1 cellular context compared by ENCODE assay signal in genomic region chr3:56753206-56753605, GRCh38.
TF ChIP-seq lines count a peak whose summit lies in the region.

No MANE protein-coding gene starts in this region.

TF ChIP-seq in GM12878, 131 proteins besides CTCF, POLR2A, EP300 and RAD21 (continued from another document and continues in another):
- no peak for TF ChIP-seq ZBTB33 (IDR thresholded peaks at IDR 0.05)
- TF ChIP-seq CEBPZ (IDR thresholded peaks at IDR 0.05; ENCODE audit: low read depth, low read length), result no peak
- no peak for TF ChIP-seq PRDM15 (CRISPR knock-in tag; IDR thresholded peaks at IDR 0.05)
- no peak for TF ChIP-seq HCFC1 (IDR thresholded peaks at IDR 0.05; ENCODE audit: low read length)
- no peak for TF ChIP-seq SMAD5 (IDR thresholded peaks at IDR 0.05; ENCODE audit: low read depth)
- no peak for TF ChIP-seq ZNF274 (IDR thresholded peaks at IDR 0.05; ENCODE audit: insufficient read depth, insufficient read length)
- TF ChIP-seq CUX1 (IDR thresholded peaks at IDR 0.05; ENCODE audit: insufficient replicate concordance, low read depth, low read length), result no peak
- TF ChIP-seq STAT1 (conservative IDR thresholded peaks at IDR 0.05), result no peak
- TF ChIP-seq EED (IDR thresholded peaks at IDR 0.05; ENCODE audit: low read depth), result peak; percentile 82
- no peak for TF ChIP-seq YBX1 (IDR thresholded peaks at IDR 0.05)
- TF ChIP-seq NR2C1 (IDR thresholded peaks at IDR 0.05), result no peak
- peak; percentile 55; the same call in 1 of the 2 replicates for TF ChIP-seq BACH1 (IDR thresholded peaks at IDR 0.05; ENCODE audit: borderline replicate concordance)
- peak; percentile 94 for TF ChIP-seq NFIC (IDR thresholded peaks at IDR 0.05; ENCODE audit: low read depth, low read length)
- TF ChIP-seq POLR2AphosphoS2 (IDR thresholded peaks at IDR 0.05; ENCODE audit: low read depth, low read length), result no peak
- TF ChIP-seq ZNF217 (IDR thresholded peaks at IDR 0.05), result peak; percentile 97
- no peak for TF ChIP-seq ELK1 (IDR thresholded peaks at IDR 0.05; ENCODE audit: low read depth, low read length)
- no peak for TF ChIP-seq RFX5 (IDR thresholded peaks at IDR 0.05; ENCODE audit: low read depth, low read length)
- no peak for TF ChIP-seq E4F1 (IDR thresholded peaks at IDR 0.05; ENCODE audit: borderline replicate concordance, partially characterized antibody)
- TF ChIP-seq BHLHE40 (IDR thresholded peaks at IDR 0.05; ENCODE audit: borderline replicate concordance in 1 of 2, low read depth in 2 of 2, low read length in 1 of 2), result peak; percentile 28 to 66; a peak in 2 of 4 replicates
- TF ChIP-seq HSF1 (IDR thresholded peaks at IDR 0.05; ENCODE audit: low read depth, low read length), result no peak
- TF ChIP-seq SREBF1 (IDR thresholded peaks at IDR 0.05; ENCODE audit: low read length), result peak; percentile 71
- TF ChIP-seq NKRF (conservative IDR thresholded peaks at IDR 0.05), result no peak
- no peak for TF ChIP-seq POLR2AphosphoS5 (IDR thresholded peaks at IDR 0.05; ENCODE audit: low read length)
- TF ChIP-seq KDM1A (IDR thresholded peaks at IDR 0.05; ENCODE audit: borderline replicate concordance), result no peak
- peak; percentile 71 for TF ChIP-seq RELB (IDR thresholded peaks at IDR 0.05; ENCODE audit: low read depth)
- TF ChIP-seq RB1 (IDR thresholded peaks at IDR 0.05; ENCODE audit: borderline replicate concordance), result no peak
